Comparison of ENCODE assay signal across 1 cellular context in the genomic region with DNA sequence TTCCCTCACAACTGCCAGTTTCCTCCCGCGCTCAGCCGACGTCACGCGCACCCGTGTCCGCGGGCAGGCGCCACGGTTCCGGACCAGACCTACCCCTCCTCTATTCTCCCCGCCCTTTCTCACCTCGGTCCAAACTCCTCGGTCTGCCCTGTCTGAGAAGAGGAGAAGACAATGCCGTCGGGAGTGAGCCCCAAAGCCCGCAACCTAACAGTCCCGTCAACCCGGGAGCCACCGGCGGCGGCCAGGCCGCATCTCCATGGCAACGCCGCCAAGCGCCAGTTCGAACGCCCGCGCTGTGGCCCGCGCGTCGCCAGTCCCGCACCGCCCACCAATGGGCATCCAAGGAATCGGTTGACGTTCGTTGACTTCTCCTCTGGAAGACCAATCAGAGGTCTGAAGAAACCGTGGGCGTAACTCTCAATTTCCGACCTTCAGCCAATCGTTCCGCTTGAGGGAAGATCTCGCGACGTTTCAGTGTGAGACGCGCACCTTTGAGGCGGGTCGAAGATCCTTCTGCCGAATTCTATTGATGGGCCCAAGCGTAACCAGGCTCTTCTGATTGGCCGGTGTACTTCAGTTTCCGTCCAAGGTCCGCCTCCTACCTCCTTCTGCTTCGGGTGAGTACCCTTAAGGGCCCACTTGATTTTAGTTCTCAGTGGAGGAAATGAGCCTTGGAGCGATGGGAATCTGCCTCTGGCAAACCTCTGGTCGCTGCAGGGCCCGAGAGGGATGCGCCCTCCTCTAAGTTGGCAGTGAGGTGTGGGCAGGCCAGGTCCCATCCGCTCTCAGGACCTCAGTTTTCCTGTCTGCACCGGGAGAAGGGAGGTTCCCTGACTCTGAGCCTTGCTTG.
A peak's percentile ranks its signal among the peaks of the same experiment; 100 is the strongest.
TF ChIP-seq lines count a peak whose summit lies in the region.

Gene KIF24 (minus strand): TSS at position 286 of the 850 bp plus-strand sequence. CDS start 17,922 bp downstream, outside the sequence.
Gene NUDT2 (plus strand): TSS at position 587 of the 850 bp plus-strand sequence. CDS start 9,471 bp downstream, outside the sequence.

TF ChIP-seq in K562, 482 proteins besides CTCF, POLR2A, EP300 and RAD21 (continued from another document and continues in another):
- no peak for TF ChIP-seq CHD7 (IDR thresholded peaks at IDR 0.05; ENCODE audit: low read depth, low read length)
- no peak for TF ChIP-seq REST (CRISPR knock-in tag; IDR thresholded peaks at IDR 0.05; ENCODE audit: low read depth)
- no peak for TF ChIP-seq DPF2 (IDR thresholded peaks at IDR 0.05)
- TF ChIP-seq LCOR (CRISPR knock-in tag; IDR thresholded peaks at IDR 0.05), result no peak; the same call in 1 of the 2 replicates
- peak; percentile 69 for TF ChIP-seq ZBTB12 (CRISPR knock-in tag; IDR thresholded peaks at IDR 0.05)
- TF ChIP-seq, protein P1, sequence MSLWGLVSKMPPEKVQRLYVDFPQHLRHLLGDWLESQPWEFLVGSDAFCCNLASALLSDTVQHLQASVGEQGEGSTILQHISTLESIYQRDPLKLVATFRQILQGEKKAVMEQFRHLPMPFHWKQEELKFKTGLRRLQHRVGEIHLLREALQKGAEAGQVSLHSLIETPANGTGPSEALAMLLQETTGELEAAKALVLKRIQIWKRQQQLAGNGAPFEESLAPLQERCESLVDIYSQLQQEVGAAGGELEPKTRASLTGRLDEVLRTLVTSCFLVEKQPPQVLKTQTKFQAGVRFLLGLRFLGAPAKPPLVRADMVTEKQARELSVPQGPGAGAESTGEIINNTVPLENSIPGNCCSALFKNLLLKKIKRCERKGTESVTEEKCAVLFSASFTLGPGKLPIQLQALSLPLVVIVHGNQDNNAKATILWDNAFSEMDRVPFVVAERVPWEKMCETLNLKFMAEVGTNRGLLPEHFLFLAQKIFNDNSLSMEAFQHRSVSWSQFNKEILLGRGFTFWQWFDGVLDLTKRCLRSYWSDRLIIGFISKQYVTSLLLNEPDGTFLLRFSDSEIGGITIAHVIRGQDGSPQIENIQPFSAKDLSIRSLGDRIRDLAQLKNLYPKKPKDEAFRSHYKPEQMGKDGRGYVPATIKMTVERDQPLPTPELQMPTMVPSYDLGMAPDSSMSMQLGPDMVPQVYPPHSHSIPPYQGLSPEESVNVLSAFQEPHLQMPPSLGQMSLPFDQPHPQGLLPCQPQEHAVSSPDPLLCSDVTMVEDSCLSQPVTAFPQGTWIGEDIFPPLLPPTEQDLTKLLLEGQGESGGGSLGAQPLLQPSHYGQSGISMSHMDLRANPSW (CRISPR knock-in tag; IDR thresholded peaks at IDR 0.05), result peak; percentile 53; the same call in 1 of the 2 replicates
- TF ChIP-seq, protein P2, sequence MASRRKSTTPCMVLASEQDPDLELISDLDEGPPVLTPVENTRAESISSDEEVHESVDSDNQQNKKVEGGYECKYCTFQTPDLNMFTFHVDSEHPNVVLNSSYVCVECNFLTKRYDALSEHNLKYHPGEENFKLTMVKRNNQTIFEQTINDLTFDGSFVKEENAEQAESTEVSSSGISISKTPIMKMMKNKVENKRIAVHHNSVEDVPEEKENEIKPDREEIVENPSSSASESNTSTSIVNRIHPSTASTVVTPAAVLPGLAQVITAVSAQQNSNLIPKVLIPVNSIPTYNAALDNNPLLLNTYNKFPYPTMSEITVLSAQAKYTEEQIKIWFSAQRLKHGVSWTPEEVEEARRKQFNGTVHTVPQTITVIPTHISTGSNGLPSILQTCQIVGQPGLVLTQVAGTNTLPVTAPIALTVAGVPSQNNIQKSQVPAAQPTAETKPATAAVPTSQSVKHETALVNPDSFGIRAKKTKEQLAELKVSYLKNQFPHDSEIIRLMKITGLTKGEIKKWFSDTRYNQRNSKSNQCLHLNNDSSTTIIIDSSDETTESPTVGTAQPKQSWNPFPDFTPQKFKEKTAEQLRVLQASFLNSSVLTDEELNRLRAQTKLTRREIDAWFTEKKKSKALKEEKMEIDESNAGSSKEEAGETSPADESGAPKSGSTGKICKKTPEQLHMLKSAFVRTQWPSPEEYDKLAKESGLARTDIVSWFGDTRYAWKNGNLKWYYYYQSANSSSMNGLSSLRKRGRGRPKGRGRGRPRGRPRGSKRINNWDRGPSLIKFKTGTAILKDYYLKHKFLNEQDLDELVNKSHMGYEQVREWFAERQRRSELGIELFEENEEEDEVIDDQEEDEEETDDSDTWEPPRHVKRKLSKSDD (conservative IDR thresholded peaks at IDR 0.05; ENCODE audit: low read length), result no peak
- TF ChIP-seq, protein P3, sequence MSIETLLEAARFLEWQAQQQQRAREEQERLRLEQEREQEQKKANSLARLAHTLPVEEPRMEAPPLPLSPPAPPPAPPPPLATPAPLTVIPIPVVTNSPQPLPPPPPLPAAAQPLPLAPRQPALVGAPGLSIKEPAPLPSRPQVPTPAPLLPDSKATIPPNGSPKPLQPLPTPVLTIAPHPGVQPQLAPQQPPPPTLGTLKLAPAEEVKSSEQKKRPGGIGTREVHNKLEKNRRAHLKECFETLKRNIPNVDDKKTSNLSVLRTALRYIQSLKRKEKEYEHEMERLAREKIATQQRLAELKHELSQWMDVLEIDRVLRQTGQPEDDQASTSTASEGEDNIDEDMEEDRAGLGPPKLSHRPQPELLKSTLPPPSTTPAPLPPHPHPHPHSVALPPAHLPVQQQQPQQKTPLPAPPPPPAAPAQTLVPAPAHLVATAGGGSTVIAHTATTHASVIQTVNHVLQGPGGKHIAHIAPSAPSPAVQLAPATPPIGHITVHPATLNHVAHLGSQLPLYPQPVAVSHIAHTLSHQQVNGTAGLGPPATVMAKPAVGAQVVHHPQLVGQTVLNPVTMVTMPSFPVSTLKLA (conservative IDR thresholded peaks at IDR 0.05), result peak; percentile 80 to 91; a peak in 3 of 4 replicates
- TF ChIP-seq POLR2AphosphoS5 (IDR thresholded peaks at IDR 0.05; ENCODE audit: control insufficient read depth, insufficient read depth, low read depth, low read length), result peak; percentile 79; the same call in 1 of the 2 replicates
- TF ChIP-seq FOXJ3 (CRISPR knock-in tag; IDR thresholded peaks at IDR 0.05), result no peak
- no peak for TF ChIP-seq EHMT2 (IDR thresholded peaks at IDR 0.05)
- TF ChIP-seq HMGXB4 (CRISPR knock-in tag; IDR thresholded peaks at IDR 0.05), result peak; percentile 44; the same call in 1 of the 2 replicates
- peak; percentile 95 for TF ChIP-seq CHD2 (IDR thresholded peaks at IDR 0.05; ENCODE audit: low read depth, low read length)
